In the genomic region with DNA sequence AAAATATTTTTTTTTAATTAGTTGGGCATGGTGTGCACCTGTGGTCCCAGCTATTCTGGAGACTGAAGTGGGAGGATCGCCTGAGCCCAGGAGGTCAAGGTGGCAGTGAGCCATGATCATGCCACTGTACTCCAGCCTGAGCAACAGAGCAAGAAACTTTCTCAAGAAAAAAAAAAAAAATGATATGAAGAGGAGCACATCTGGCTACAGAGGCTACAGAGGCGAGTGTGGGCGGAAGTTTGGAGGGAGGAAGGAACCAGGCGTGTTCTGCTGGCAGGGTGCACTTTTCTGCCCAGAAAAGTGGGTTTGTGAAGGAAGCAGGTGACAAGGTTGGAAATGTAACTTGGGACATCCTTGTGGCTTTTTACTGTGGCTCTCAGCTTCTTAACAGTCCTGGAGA, we compare ENCODE assay signal across 18 cellular contexts.
A peak's percentile ranks its signal among the peaks of the same experiment; 100 is the strongest.
DNase-seq lines count a peak whose midpoint lies in the region; ATAC-seq and TF ChIP-seq lines count a peak whose summit lies in the region.
"Had no signal": no experiment of that assay in that cellular context is flagged by ENCODE, and none has a peak within 500 bp of the region (broad histone marks: within the 10 kb centered on the region; RNA-seq: fewer than 3 reads in every experiment).

No MANE protein-coding gene starts in this region.

- peak overlapping the region; percentile 71; the same call in 1 of the 2 replicates for H2AFZ ChIP-seq in Loucy (ENCODE audit: low read length)

- DNase-seq in activated naive CD8-positive, alpha-beta T cell treated with anti-CD3 and anti-CD28 coated beads, Interleukin-2, amount 10 ng/mL, durations not matched to agents 7 days and 5 days: no peak
- DNase-seq in activated naive CD8-positive, alpha-beta T cell treated with anti-CD3 and anti-CD28 coated beads, Interleukin-2, amount 50 U/mL, for 24 hours: no peak
- DNase-seq in central memory CD8-positive, alpha-beta T cell (ENCODE audit: low spot score in 2 of 2): no peak
- DNase-seq in stimulated activated naive CD8-positive, alpha-beta T cell treated with anti-CD3 and anti-CD28 coated beads, Interleukin-15, amount 100 ng/mL, for 72 hours: no peak
- no peak for DNase-seq in NCI-H2107 (lab: John Stamatoyannopoulos, UW)
- no peak for DNase-seq in NCI-H1105 treated with DMSO at 0.1 percent for 48 hours (lab: John Stamatoyannopoulos, UW)
- DNase-seq: ACHN; activated gamma-delta T cell; CD8-positive, alpha-beta memory T cell; colonic mucosa; left cardiac atrium; NCI-H187 treated with DMSO at 0.1 percent for 48 hours; NCI-H446; retina had no signal

- H3K4me3 Mint-ChIP-seq in activated naive CD8-positive, alpha-beta T cell treated with anti-CD3 and anti-CD28 coated beads, Interleukin-2, amount 10 ng/mL, durations not matched to agents 7 days and 5 days: peak overlapping the region; percentile 48
- H3K4me3 Mint-ChIP-seq in activated naive CD8-positive, alpha-beta T cell treated with anti-CD3 and anti-CD28 coated beads, Interleukin-2, amount 50 U/mL, for 24 hours: no peak overlapping the region
- H3K4me3 Mint-ChIP-seq in central memory CD8-positive, alpha-beta T cell: no peak overlapping the region
- H3K4me3 Mint-ChIP-seq in stimulated activated naive CD8-positive, alpha-beta T cell treated with anti-CD3 and anti-CD28 coated beads, Interleukin-15, amount 100 ng/mL, for 72 hours: no peak overlapping the region

- no peaks in the 10 kb centered on the region for H3K4me1 ChIP-seq in Loucy (ENCODE audit: insufficient read depth, low read length, poor library complexity, severe bottlenecking)

- H3K9me3 ChIP-seq in Loucy (ENCODE audit: insufficient read depth, low read depth, low read length): no peaks in the 10 kb centered on the region
- H3K9me3 ChIP-seq: colonic mucosa, neutrophil, tibial artery had no signal

- no peaks in the 10 kb centered on the region for H3K27me3 ChIP-seq in Loucy (ENCODE audit: insufficient read depth, low read length, poor library complexity, severe bottlenecking)
- H3K27me3 ChIP-seq: colonic mucosa, tibial artery had no signal

- peaks cover 8% of the 10 kb centered on the region for H3K4me1 Mint-ChIP-seq in activated naive CD8-positive, alpha-beta T cell treated with anti-CD3 and anti-CD28 coated beads, Interleukin-2, amount 10 ng/mL, durations not matched to agents 7 days and 5 days
- H3K4me1 Mint-ChIP-seq in activated naive CD8-positive, alpha-beta T cell treated with anti-CD3 and anti-CD28 coated beads, Interleukin-2, amount 50 U/mL, for 24 hours: peaks cover 8% of the 10 kb centered on the region
- H3K4me1 Mint-ChIP-seq in central memory CD8-positive, alpha-beta T cell: peaks cover 7% of the 10 kb centered on the region
- peaks cover 20% of the 10 kb centered on the region for H3K4me1 Mint-ChIP-seq in stimulated activated naive CD8-positive, alpha-beta T cell treated with anti-CD3 and anti-CD28 coated beads, Interleukin-15, amount 100 ng/mL, for 72 hours

- no peaks in the 10 kb centered on the region for H3K9me2 ChIP-seq in Loucy (replicated peaks; ENCODE audit: low read depth, low read length)

- H3K4me3 ChIP-seq in Loucy (ENCODE audit: low read length, poor library complexity, severe bottlenecking): no peak overlapping the region
- H3K4me3 ChIP-seq: colonic mucosa, tibial artery had no signal

- H3K4me2 ChIP-seq in Loucy (ENCODE audit: low read depth, low read length, poor library complexity, severe bottlenecking): no peak overlapping the region

- no peaks in the 10 kb centered on the region for H3K36me3 Mint-ChIP-seq in activated naive CD8-positive, alpha-beta T cell treated with anti-CD3 and anti-CD28 coated beads, Interleukin-2, amount 10 ng/mL, durations not matched to agents 7 days and 5 days
- H3K36me3 Mint-ChIP-seq in activated naive CD8-positive, alpha-beta T cell treated with anti-CD3 and anti-CD28 coated beads, Interleukin-2, amount 50 U/mL, for 24 hours (ENCODE audit: low read depth): no peaks in the 10 kb centered on the region
- H3K36me3 Mint-ChIP-seq in central memory CD8-positive, alpha-beta T cell (ENCODE audit: insufficient read depth): no peaks in the 10 kb centered on the region
- H3K36me3 Mint-ChIP-seq: CD8-positive, alpha-beta memory T cell had no signal

- TF ChIP-seq CTCF in Loucy (conservative IDR thresholded peaks at IDR 0.05; ENCODE audit: low read length): no peak

- H3K36me3 ChIP-seq in Loucy (ENCODE audit: insufficient read depth, low read length): no peaks in the 10 kb centered on the region
- H3K36me3 ChIP-seq: colonic mucosa, neutrophil, tibial artery had no signal

- ATAC-seq in activated naive CD8-positive, alpha-beta T cell treated with anti-CD3 and anti-CD28 coated beads, Interleukin-2, amount 10 ng/mL, durations not matched to agents 7 days and 5 days (ENCODE audit: low read depth): peak; percentile 36
- ATAC-seq in activated naive CD8-positive, alpha-beta T cell treated with anti-CD3 and anti-CD28 coated beads, Interleukin-2, amount 50 U/mL, for 24 hours: no peak
- ATAC-seq in central memory CD8-positive, alpha-beta T cell (replicated peaks; ENCODE audit: extremely low read depth, poor library complexity, severe bottlenecking): no peak
- ATAC-seq in stimulated activated naive CD8-positive, alpha-beta T cell treated with anti-CD3 and anti-CD28 coated beads, Interleukin-15, amount 100 ng/mL, for 72 hours: no peak
- ATAC-seq in HG02678 (IDR thresholded peaks at IDR 0.05; ENCODE audit: unreplicated experiment): no peak
- ATAC-seq: left cardiac atrium had no signal

- no peaks in the 10 kb centered on the region for H4K20me1 ChIP-seq in Loucy (ENCODE audit: insufficient read depth, low read length, poor library complexity, severe bottlenecking)

- no peaks in the 10 kb centered on the region for H3K79me2 ChIP-seq in Loucy (ENCODE audit: insufficient read depth, low read length)

- peaks cover 44% of the 10 kb centered on the region for H3K27me3 Mint-ChIP-seq in activated naive CD8-positive, alpha-beta T cell treated with anti-CD3 and anti-CD28 coated beads, Interleukin-2, amount 10 ng/mL, durations not matched to agents 7 days and 5 days
- peaks cover 17% of the 10 kb centered on the region for H3K27me3 Mint-ChIP-seq in activated naive CD8-positive, alpha-beta T cell treated with anti-CD3 and anti-CD28 coated beads, Interleukin-2, amount 50 U/mL, for 24 hours
- peaks cover 38% of the 10 kb centered on the region for H3K27me3 Mint-ChIP-seq in central memory CD8-positive, alpha-beta T cell
- H3K27me3 Mint-ChIP-seq in stimulated activated naive CD8-positive, alpha-beta T cell treated with anti-CD3 and anti-CD28 coated beads, Interleukin-15, amount 100 ng/mL, for 72 hours: peaks cover 47% of the 10 kb centered on the region

- no peaks in the 10 kb centered on the region for H3K9me3 Mint-ChIP-seq in activated naive CD8-positive, alpha-beta T cell treated with anti-CD3 and anti-CD28 coated beads, Interleukin-2, amount 10 ng/mL, durations not matched to agents 7 days and 5 days
- H3K9me3 Mint-ChIP-seq in activated naive CD8-positive, alpha-beta T cell treated with anti-CD3 and anti-CD28 coated beads, Interleukin-2, amount 50 U/mL, for 24 hours: no peaks in the 10 kb centered on the region
- no peaks in the 10 kb centered on the region for H3K9me3 Mint-ChIP-seq in central memory CD8-positive, alpha-beta T cell
- no peaks in the 10 kb centered on the region for H3K9me3 Mint-ChIP-seq in stimulated activated naive CD8-positive, alpha-beta T cell treated with anti-CD3 and anti-CD28 coated beads, Interleukin-15, amount 100 ng/mL, for 72 hours
- H3K9me3 Mint-ChIP-seq: CD8-positive, alpha-beta memory T cell had no signal

- no peaks in the 10 kb centered on the region for H3F3A ChIP-seq in Loucy (ENCODE audit: low read depth)

- peak overlapping the region; percentile 74 for H3K27ac Mint-ChIP-seq in activated naive CD8-positive, alpha-beta T cell treated with anti-CD3 and anti-CD28 coated beads, Interleukin-2, amount 10 ng/mL, durations not matched to agents 7 days and 5 days
- H3K27ac Mint-ChIP-seq in activated naive CD8-positive, alpha-beta T cell treated with anti-CD3 and anti-CD28 coated beads, Interleukin-2, amount 50 U/mL, for 24 hours: no peak overlapping the region
- peak overlapping the region; percentile 32 for H3K27ac Mint-ChIP-seq in central memory CD8-positive, alpha-beta T cell (ENCODE audit: low read depth)
- H3K27ac Mint-ChIP-seq in stimulated activated naive CD8-positive, alpha-beta T cell treated with anti-CD3 and anti-CD28 coated beads, Interleukin-15, amount 100 ng/mL, for 72 hours: peak overlapping the region; percentile 69 to 90

- H3K9ac ChIP-seq in Loucy (ENCODE audit: low read depth, low read length, poor library complexity, severe bottlenecking): no peak overlapping the region

- POLR2A ChIA-PET in activated naive CD8-positive, alpha-beta T cell treated with anti-CD3 and anti-CD28 coated beads, Interleukin-2, amount 10 ng/mL, durations not matched to agents 7 days and 5 days (lab: Charles Lee): no interaction called here
